ENCODE assay signal across 10 cellular contexts in genomic region chr17:74417178-74418045, GRCh38. TPM values are rescaled to one million over a fixed set of nuclear protein-coding genes. Genes with fewer than 3 reads are reported as not detected.
DNase-seq lines count a peak whose midpoint lies in the region; ATAC-seq and TF ChIP-seq lines count a peak whose summit lies in the region.
"Had no signal": no experiment of that assay in that cellular context is flagged by ENCODE, and none has a peak within 500 bp of the region (broad histone marks: within the 10 kb centered on the region; RNA-seq: fewer than 3 reads in every experiment).

No MANE protein-coding gene starts in this region.

- no peak for TF ChIP-seq CTCF in mesothelial cell of epicardium (IDR thresholded peaks at IDR 0.05; ENCODE audit: unreplicated experiment)

- H3K4me1 Mint-ChIP-seq in effector memory CD8-positive, alpha-beta T cell (ENCODE audit: low read depth in 2 of 2): no peaks in the 10 kb centered on the region
- H3K4me1 Mint-ChIP-seq in mesothelial cell of epicardium: peaks cover 4% of the 10 kb centered on the region

- H3K27ac Mint-ChIP-seq in effector memory CD8-positive, alpha-beta T cell: no peak overlapping the region
- H3K27ac Mint-ChIP-seq in mesothelial cell of epicardium: no peak overlapping the region

- peaks cover 16 to 51% of the 10 kb centered on the region in 2 donors for H3K27me3 Mint-ChIP-seq in effector memory CD8-positive, alpha-beta T cell
- H3K27me3 Mint-ChIP-seq in mesothelial cell of epicardium (ENCODE audit: low read depth): peaks cover 12% of the 10 kb centered on the region

- H3K9me3 Mint-ChIP-seq in effector memory CD8-positive, alpha-beta T cell: no peaks in the 10 kb centered on the region
- H3K9me3 Mint-ChIP-seq in mesothelial cell of epicardium: peaks cover under 1% of the 10 kb centered on the region

- H3K4me3 Mint-ChIP-seq in effector memory CD8-positive, alpha-beta T cell: no peak overlapping the region
- H3K4me3 Mint-ChIP-seq in mesothelial cell of epicardium: no peak overlapping the region

- H3K36me3 Mint-ChIP-seq in effector memory CD8-positive, alpha-beta T cell (ENCODE audit: insufficient read depth): peaks cover 3% of the 10 kb centered on the region
- no peaks in the 10 kb centered on the region for H3K36me3 Mint-ChIP-seq in mesothelial cell of epicardium

- DNase-seq in COLO668 (lab: John Stamatoyannopoulos, UW; ENCODE audit: unreplicated experiment) (peak; percentile 22), LoVo (ENCODE audit: low spot score) (peak; percentile 90), glomerular visceral epithelial cell (ENCODE audit: extremely low spot score) (peak; percentile 80), NCI-H1694 treated with DMSO at 0.1 percent for 48 hours (lab: John Stamatoyannopoulos, UW) (no peak), mesenteric fat pad (ENCODE audit: low spot score) (no peak), mesothelial cell of epicardium (ENCODE audit: low spot score in 2 of 2, unreplicated experiment in 2 of 2) (no peak)
- DNase-seq in effector memory CD8-positive, alpha-beta T cell: no peak

- peak; percentile 77 for ATAC-seq in GM19324 (IDR thresholded peaks at IDR 0.05; ENCODE audit: low FRiP score, unreplicated experiment)
- ATAC-seq in effector memory CD8-positive, alpha-beta T cell (replicated peaks): no peak

RNA-seq across cellular contexts. Expression of gene GPRC5C, which starts 14.5 kb away (rescaled TPM):
- 17.9 TPM for total RNA-seq in mesenteric fat pad
- 37.2 to 44.2 TPM (median 38.7 TPM) in 3 replicates for total RNA-seq in mesothelial cell of epicardium

RNA-seq across cellular contexts. Expression of gene CD300A, which starts 49.0 kb away (rescaled TPM):
- total RNA-seq in mesenteric fat pad (19.0 TPM), mesothelial cell of epicardium (not detected in 3 replicates)

RNA-seq across cellular contexts. Expression of gene GPR142, which starts 50.1 kb away (rescaled TPM):
- total RNA-seq in mesenteric fat pad: not detected
- total RNA-seq in mesothelial cell of epicardium: 0.18 TPM in 1 of 3 replicates, not detected in the others
- total RNA-seq: lung, temporal lobe had no signal

RNA-seq across cellular contexts. Expression of gene BTBD17, which starts 55.7 kb away (rescaled TPM):
- total RNA-seq in mesenteric fat pad (not detected), mesothelial cell of epicardium (0.11 to 0.16 TPM in 2 of 3 replicates, not detected in the other)

Comparison
In these comparisons a context has a peak if more than half of its experiments do, and no peak if none do; other contexts are left out.
1. DNase-seq: peak in COLO668 (single experiment), LoVo (single experiment) and glomerular visceral epithelial cell (single experiment); none in effector memory CD8-positive, alpha-beta T cell (0 of 3), NCI-H1694 treated with DMSO at 0.1 percent for 48 hours (single experiment), mesenteric fat pad (single experiment) and mesothelial cell of epicardium (0 of 2).
2. RNA of gene CD300A, which starts 49.0 kb away (total RNA-seq): 19.0 TPM in mesenteric fat pad (single experiment); not detected in mesothelial cell of epicardium; every median in the first group is over 10 times any median in the second.